ENCODE assay signal across 1 cellular context in genomic region chr22:42688241-42688913, GRCh38.
A peak's percentile ranks its signal among the peaks of the same experiment; 100 is the strongest.
TF ChIP-seq lines count a peak whose summit lies in the region.

No MANE protein-coding gene starts in this region.

TF ChIP-seq in HepG2, 621 proteins besides CTCF, POLR2A, EP300 and RAD21 (continues in another document):
- TF ChIP-seq RBFOX2 (IDR thresholded peaks at IDR 0.05; ENCODE audit: low read depth, low read length) (no peak), REL (CRISPR knock-in tag; conservative IDR thresholded peaks at IDR 0.05) (no peak), ARID4A (CRISPR knock-in tag; IDR thresholded peaks at IDR 0.05; ENCODE audit: borderline replicate concordance) (no peak), SOX5 (CRISPR knock-in tag; IDR thresholded peaks at IDR 0.05; ENCODE audit: borderline replicate concordance) (peak; percentile 57; the same call in 1 of the 2 replicates), MEIS2 (CRISPR knock-in tag; IDR thresholded peaks at IDR 0.05) (no peak), ZSCAN29 (CRISPR knock-in tag; conservative IDR thresholded peaks at IDR 0.05) (no peak), ZNF235 (CRISPR knock-in tag; IDR thresholded peaks at IDR 0.05; ENCODE audit: borderline replicate concordance) (no peak), ATF7-NPFF (CRISPR knock-in tag; IDR thresholded peaks at IDR 0.05; ENCODE audit: low read depth) (no peak), TFE3 (CRISPR knock-in tag; IDR thresholded peaks at IDR 0.05) (no peak; the same call in 1 of the 2 replicates), FOSL1 (CRISPR knock-in tag; IDR thresholded peaks at IDR 0.05; ENCODE audit: borderline replicate concordance) (no peak), HMGXB3 (CRISPR knock-in tag; IDR thresholded peaks at IDR 0.05; ENCODE audit: borderline replicate concordance) (no peak), NFIC (IDR thresholded peaks at IDR 0.05; ENCODE audit: low read length) (no peak), POGK (CRISPR knock-in tag; conservative IDR thresholded peaks at IDR 0.05) (0 out of 2 replicates have a peak, but pooled peaks have one; percentile 46), ZNF780A (CRISPR knock-in tag; IDR thresholded peaks at IDR 0.05) (peak; percentile 73; the same call in 1 of the 2 replicates), HOXA9 (CRISPR knock-in tag; IDR thresholded peaks at IDR 0.05; ENCODE audit: borderline replicate concordance) (no peak), ATM (IDR thresholded peaks at IDR 0.05; ENCODE audit: borderline replicate concordance) (no peak), ZNF891 (CRISPR knock-in tag; IDR thresholded peaks at IDR 0.05) (no peak), CENPT (CRISPR knock-in tag; IDR thresholded peaks at IDR 0.05; ENCODE audit: low read depth) (no peak), ZNF30 (CRISPR knock-in tag; IDR thresholded peaks at IDR 0.05) (no peak), ZNF720 (CRISPR knock-in tag; IDR thresholded peaks at IDR 0.05) (no peak), GTF3A (CRISPR knock-in tag; conservative IDR thresholded peaks at IDR 0.05) (no peak), GRHL1 (CRISPR knock-in tag; conservative IDR thresholded peaks at IDR 0.05) (no peak), ZNF639 (CRISPR knock-in tag; conservative IDR thresholded peaks at IDR 0.05) (no peak), ZNF709 (CRISPR knock-in tag; IDR thresholded peaks at IDR 0.05) (no peak), NFIB (CRISPR knock-in tag; IDR thresholded peaks at IDR 0.05; ENCODE audit: borderline replicate concordance) (no peak), YY1 (IDR thresholded peaks at IDR 0.05; ENCODE audit: insufficient read depth, insufficient replicate concordance, low read depth, low read length) (no peak), ERF (CRISPR knock-in tag; IDR thresholded peaks at IDR 0.05) (peak; percentile 50; the same call in 1 of the 2 replicates), CBX5 (CRISPR knock-in tag; IDR thresholded peaks at IDR 0.05; ENCODE audit: borderline replicate concordance) (peak; percentile 68; the same call in 1 of the 2 replicates), ZNF646 (CRISPR knock-in tag; IDR thresholded peaks at IDR 0.05) (no peak), ZSCAN20 (CRISPR knock-in tag; IDR thresholded peaks at IDR 0.05; ENCODE audit: borderline replicate concordance) (no peak), MNT (IDR thresholded peaks at IDR 0.05) (no peak), ZNF766 (CRISPR knock-in tag; IDR thresholded peaks at IDR 0.05; ENCODE audit: borderline replicate concordance) (no peak), MEF2D (CRISPR knock-in tag; IDR thresholded peaks at IDR 0.05) (peak; percentile 64; the same call in 1 of the 2 replicates), ZFX (CRISPR knock-in tag; IDR thresholded peaks at IDR 0.05; ENCODE audit: low read depth) (0 out of 2 replicates have a peak, but pooled peaks have one; percentile 28)
